In genomic region chr7:50293509-50294179, GRCh38 we compare ENCODE assay signal across 1 cellular context.
TF ChIP-seq lines count a peak whose summit lies in the region.

No MANE protein-coding gene starts in this region.

TF ChIP-seq in GM12878, 131 proteins besides CTCF, POLR2A, EP300 and RAD21 (continued from another document and continues in another):
- no peak for TF ChIP-seq USF2 (IDR thresholded peaks at IDR 0.05; ENCODE audit: borderline replicate concordance, low read depth, low read length)
- no peak; the same call in 1 of the 2 replicates for TF ChIP-seq JUNB (IDR thresholded peaks at IDR 0.05)
- TF ChIP-seq ASH2L (IDR thresholded peaks at IDR 0.05; ENCODE audit: borderline replicate concordance, low read depth): no peak
- peak; percentile 96; the same call in 1 of the 2 replicates for TF ChIP-seq ZBED1 (IDR thresholded peaks at IDR 0.05; ENCODE audit: borderline replicate concordance)
- TF ChIP-seq ATF3 (IDR thresholded peaks at IDR 0.05; ENCODE audit: borderline replicate concordance, extremely low read depth, low read depth, low read length): no peak
- peak in 1 of 2 experiments; percentile 26; a peak in 2 of 4 replicates for TF ChIP-seq IKZF2 (IDR thresholded peaks at IDR 0.05)
- TF ChIP-seq SIN3A (IDR thresholded peaks at IDR 0.05; ENCODE audit: low read depth, low read length): no peak
- 0 out of 2 replicates have a peak, but pooled peaks have one; percentile 21 for TF ChIP-seq IRF4 (IDR thresholded peaks at IDR 0.05; ENCODE audit: low read depth, low read length)
- TF ChIP-seq ZNF217 (IDR thresholded peaks at IDR 0.05): peak; percentile 20; the same call in 1 of the 2 replicates
- TF ChIP-seq POLR2AphosphoS5 (IDR thresholded peaks at IDR 0.05; ENCODE audit: low read length): no peak
- no peak for TF ChIP-seq IRF5 (IDR thresholded peaks at IDR 0.05; ENCODE audit: borderline replicate concordance)
- no peak for TF ChIP-seq BCL3 (IDR thresholded peaks at IDR 0.05; ENCODE audit: borderline replicate concordance, insufficient read depth, low read depth, low read length, poor library complexity, severe bottlenecking)
- no peak for TF ChIP-seq TARDBP (IDR thresholded peaks at IDR 0.05; ENCODE audit: borderline replicate concordance)
- TF ChIP-seq E2F4 (IDR thresholded peaks at IDR 0.05; ENCODE audit: low read depth, low read length): no peak
- no peak for TF ChIP-seq STAT1 (conservative IDR thresholded peaks at IDR 0.05)
- no peak for TF ChIP-seq SMAD1 (IDR thresholded peaks at IDR 0.05; ENCODE audit: low read depth, partially characterized antibody)
- no peak for TF ChIP-seq RFX5 (IDR thresholded peaks at IDR 0.05; ENCODE audit: low read depth, low read length)
- 0 out of 2 replicates have a peak, but pooled peaks have one; percentile 9 for TF ChIP-seq GABPA (IDR thresholded peaks at IDR 0.05; ENCODE audit: low read depth)
- TF ChIP-seq ATF2 (IDR thresholded peaks at IDR 0.05; ENCODE audit: low read length): peak; percentile 50; the same call in 1 of the 2 replicates
- TF ChIP-seq CEBPZ (IDR thresholded peaks at IDR 0.05; ENCODE audit: low read depth, low read length): no peak
- TF ChIP-seq STAT3 (IDR thresholded peaks at IDR 0.05; ENCODE audit: low read depth, low read length): no peak
- TF ChIP-seq TCF12 (IDR thresholded peaks at IDR 0.05; ENCODE audit: low read depth, low read length): no peak
- no peak; the same call in 1 of the 2 replicates for TF ChIP-seq BMI1 (IDR thresholded peaks at IDR 0.05; ENCODE audit: borderline replicate concordance)
- no peak for TF ChIP-seq MLLT1 (IDR thresholded peaks at IDR 0.05)
- TF ChIP-seq HDAC6 (IDR thresholded peaks at IDR 0.05; ENCODE audit: unreplicated experiment): no peak
- TF ChIP-seq POU2F2 (IDR thresholded peaks at IDR 0.05; ENCODE audit: borderline replicate concordance, low read depth, low read length): peak; percentile 52; the same call in 1 of the 3 replicates
- TF ChIP-seq HCFC1 (IDR thresholded peaks at IDR 0.05; ENCODE audit: low read length): no peak
- no peak for TF ChIP-seq ZBTB33 (IDR thresholded peaks at IDR 0.05)
- no peak; the same call in 1 of the 2 replicates for TF ChIP-seq IKZF1 (conservative IDR thresholded peaks at IDR 0.05)
- TF ChIP-seq RELB (IDR thresholded peaks at IDR 0.05; ENCODE audit: low read depth): 0 out of 2 replicates have a peak, but pooled peaks have one; percentile 45
- TF ChIP-seq LARP7 (IDR thresholded peaks at IDR 0.05): no peak
- TF ChIP-seq CBX3 (IDR thresholded peaks at IDR 0.05; ENCODE audit: borderline replicate concordance, low read depth): no peak
- TF ChIP-seq JUND (IDR thresholded peaks at IDR 0.05; ENCODE audit: low read depth, low read length): no peak
- no peak for TF ChIP-seq FOS (IDR thresholded peaks at IDR 0.05; ENCODE audit: borderline replicate concordance, extremely low read depth, insufficient read length)
- no peak; the same call in 1 of the 2 replicates for TF ChIP-seq ATF7 (IDR thresholded peaks at IDR 0.05; ENCODE audit: low read depth)
- no peak for TF ChIP-seq PRDM15 (CRISPR knock-in tag; IDR thresholded peaks at IDR 0.05)
- no peak for TF ChIP-seq NR2C2 (IDR thresholded peaks at IDR 0.05; ENCODE audit: borderline replicate concordance, control insufficient read depth, insufficient read length, low read depth)
- TF ChIP-seq KLF5 (IDR thresholded peaks at IDR 0.05; ENCODE audit: partially characterized antibody): no peak
- peak; percentile 81 for TF ChIP-seq SPI1 (IDR thresholded peaks at IDR 0.05; ENCODE audit: borderline replicate concordance, insufficient read depth, low read depth, low read length)
- TF ChIP-seq SUPT20H (IDR thresholded peaks at IDR 0.05; ENCODE audit: borderline replicate concordance, control insufficient read depth, low read depth, low read length): no peak
- TF ChIP-seq NRF1 (conservative IDR thresholded peaks at IDR 0.05; ENCODE audit: low read depth, low read length): no peak
- peak; percentile 20; the same call in 1 of the 2 replicates for TF ChIP-seq EED (IDR thresholded peaks at IDR 0.05; ENCODE audit: low read depth)
- TF ChIP-seq ESRRA (IDR thresholded peaks at IDR 0.05; ENCODE audit: low read length): no peak
